Comparison of ENCODE assay signal across 9 cellular contexts in the genomic region with DNA sequence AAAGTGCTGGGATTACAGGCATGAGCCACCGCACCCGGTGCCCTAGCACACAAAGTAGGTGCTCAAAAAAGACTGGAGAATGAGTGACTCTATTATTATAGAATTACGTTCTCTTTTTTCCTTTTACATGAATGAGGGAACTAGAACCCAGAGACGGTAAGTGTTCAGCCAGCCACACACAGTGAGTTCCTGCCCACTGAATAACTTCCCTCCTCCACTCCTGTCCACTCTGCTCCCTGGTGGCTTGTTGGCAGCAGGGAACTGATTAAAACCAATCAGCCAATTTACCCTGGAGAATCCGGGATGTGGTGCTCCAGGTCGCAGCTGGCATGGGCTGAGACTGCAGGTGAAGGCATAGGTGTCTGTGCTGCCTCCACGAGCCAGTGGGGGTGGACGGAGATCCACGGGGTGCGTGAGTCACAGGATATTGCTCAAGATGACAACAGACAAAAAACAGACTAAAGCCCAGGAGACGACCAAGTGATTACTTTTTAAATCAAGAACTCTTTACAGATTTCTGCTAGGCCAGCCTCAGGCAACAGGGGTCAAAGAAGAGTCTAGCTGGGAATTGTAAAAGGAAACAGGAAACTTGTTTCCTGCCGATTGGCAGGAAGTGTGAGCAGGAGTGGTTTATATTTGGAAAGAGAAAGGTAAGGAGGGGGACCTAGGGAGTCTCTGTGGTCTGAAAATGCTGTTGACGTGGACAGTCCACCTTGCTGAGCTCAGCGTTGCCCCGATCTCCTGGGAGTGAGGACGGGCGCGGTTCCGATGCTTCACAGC.
A peak's percentile ranks its signal among the peaks of the same experiment; 100 is the strongest.
DNase-seq lines count a peak whose midpoint lies in the region; ATAC-seq, FAIRE-seq and TF ChIP-seq lines count a peak whose summit lies in the region.
"Had no signal": no experiment of that assay in that cellular context is flagged by ENCODE, and none has a peak within 500 bp of the region (broad histone marks: within the 10 kb centered on the region; RNA-seq: fewer than 3 reads in every experiment).

No MANE protein-coding gene starts in this region.

- POLR2A ChIA-PET in A673 (lab: Charles Lee; ENCODE audit: low non-redundant PET) (no interaction called here), IMR-90 (lab: Charles Lee; ENCODE audit: unreplicated experiment) (no interaction called here)

- H2BK120ac ChIP-seq in IMR-90 (ENCODE audit: low read depth, low read length), result peak overlapping the region; percentile 74

- H3K4me1 ChIP-seq in A673 (ENCODE audit: insufficient read depth, low read length, poor library complexity, severe bottlenecking) (no peaks in the 10 kb centered on the region), IMR-90 (ENCODE audit: control insufficient read depth, insufficient read depth, low read length) (peaks cover 13% of the 10 kb centered on the region), breast epithelium (peaks cover 0 to 7% of the 10 kb centered on the region in 2 donors), left lung (peaks cover 14 to 36% of the 10 kb centered on the region in 2 donors)

- ATAC-seq in IMR-90 (ENCODE audit: low read depth) (peak; percentile 40; the same call in 1 of the 2 replicates), left lung (peak; percentile 75)

- H3K79me1 ChIP-seq in IMR-90 (ENCODE audit: low read depth in 1 of 2, low read length in 2 of 2), result no peaks in the 10 kb centered on the region

- no peak overlapping the region; the same call in 1 of the 2 replicates for H3K23ac ChIP-seq in IMR-90 (ENCODE audit: low read depth, low read length)

- WGBS in IMR-90 (ENCODE audit: extremely low coverage in 2 of 2, insufficient read length in 1 of 2), 2 experiments, result 72% methylated on average over 5 of the region's 19 CpGs; no CpG with 5 or more reads in 1 of the 2 experiments

- H3K4me3 ChIP-seq in A673 (ENCODE audit: low read depth, low read length, poor library complexity, severe bottlenecking) (no peak overlapping the region), IMR-90 (ENCODE audit: insufficient read depth, low read depth, low read length) (no peak overlapping the region), breast epithelium (peak overlapping the region in 1 of 3 donors; percentile 15), left lung (no peak overlapping the region)

- dilution Hi-C loops in IMR-90 (cut with HindIII; ENCODE audit: low sequenced_read_pairs, unreplicated experiment), result no loop called here

- H2BK5ac ChIP-seq in IMR-90 (ENCODE audit: low read depth, low read length, poor library complexity, severe bottlenecking), result no peak overlapping the region

- H2BK20ac ChIP-seq in IMR-90 (ENCODE audit: low read depth, low read length), result no peak overlapping the region; the same call in 1 of the 2 replicates

- TF ChIP-seq RAD21 in IMR-90 (IDR thresholded peaks at IDR 0.05; ENCODE audit: low read length), result no peak

- peak overlapping the region; percentile 57; the same call in 1 of the 2 replicates for H3K18ac ChIP-seq in IMR-90 (ENCODE audit: low read depth, low read length)

- H3K27me3 ChIP-seq in A673 (replicated peaks; ENCODE audit: insufficient read depth, low read depth, low read length, poor library complexity), result no peaks in the 10 kb centered on the region
- H3K27me3 ChIP-seq in IMR-90 (ENCODE audit: control insufficient read depth, insufficient read depth, low read length), result peaks cover 16% of the 10 kb centered on the region
- no peaks in the 10 kb centered on the region for H3K27me3 ChIP-seq in breast epithelium
- H3K27me3 ChIP-seq in left lung, result no peaks in the 10 kb centered on the region

- peak overlapping the region; percentile 47; the same call in 1 of the 2 replicates for H2AK5ac ChIP-seq in IMR-90 (ENCODE audit: low read depth, low read length)

- peak; percentile 17 for FAIRE-seq in urothelium cell line (lab: Jason Lieb, UNC)
- FAIRE-seq: islet of Langerhans had no signal

- no peak overlapping the region for H3K27ac ChIP-seq in A673 (ENCODE audit: low read depth, low read length, poor library complexity, severe bottlenecking)
- H3K27ac ChIP-seq in IMR-90 (ENCODE audit: insufficient read depth, low read length), result peak overlapping the region; percentile 19; the same call in 1 of the 2 replicates
- peak overlapping the region; percentile 60 to 90 for H3K27ac ChIP-seq in breast epithelium
- H3K27ac ChIP-seq in left lung, result peak overlapping the region; percentile 65 to 93

- intact Hi-C loops in A673 (cut with micrococcal nuclease; ENCODE audit: unreplicated experiment) (no loop called here), IMR-90 (cut with micrococcal nuclease) (no loop called here), breast epithelium (cut with DNase I; ENCODE audit: low total_unique reads) (no loop called here), left lung (cut with DNase I) (no loop called here)

- no peak overlapping the region for H3K56ac ChIP-seq in IMR-90 (ENCODE audit: extremely low read depth, insufficient read depth, low read length)

- H2AK9ac ChIP-seq in IMR-90 (replicated peaks; ENCODE audit: low read depth, low read length, poor library complexity), result no peak overlapping the region

- peak overlapping the region; percentile 52 for H3K4ac ChIP-seq in IMR-90 (ENCODE audit: low read depth, low read length)

- H2BK15ac ChIP-seq in IMR-90 (ENCODE audit: low read depth, low read length), result no peak overlapping the region

- H3K14ac ChIP-seq in IMR-90 (replicated peaks; ENCODE audit: low read depth, low read length), result 0 out of 2 replicates have a peak overlapping the region, but pooled peaks have one; percentile 52

- peak overlapping the region in 1 of 2 experiments; percentile 56; a peak in 2 of 4 replicates for H4K8ac ChIP-seq in IMR-90 (ENCODE audit: low read depth in 2 of 2, low read length in 2 of 2)

- no peak overlapping the region for H3K9ac ChIP-seq in IMR-90 (ENCODE audit: low read depth, low read length)

- 0 out of 2 replicates have a peak overlapping the region, but pooled peaks have one; percentile 18 for H3K4me2 ChIP-seq in IMR-90 (ENCODE audit: low read depth, low read length)

- peak overlapping the region; percentile 51; the same call in 1 of the 2 replicates for H4K5ac ChIP-seq in IMR-90 (ENCODE audit: low read depth, low read length)

- no peak for TF ChIP-seq CTCF in A673 (conservative IDR thresholded peaks at IDR 0.05; ENCODE audit: low read depth, low read length)
- TF ChIP-seq CTCF in IMR-90 (conservative IDR thresholded peaks at IDR 0.05; ENCODE audit: low read depth, low read length), result no peak
- TF ChIP-seq CTCF in breast epithelium (IDR thresholded peaks at IDR 0.05), result no peak
- no peak for TF ChIP-seq CTCF in left lung (IDR thresholded peaks at IDR 0.05)

- no TSS peak for BruUV-seq in A673 (replicated peaks; lab: Mats Ljungman, UMichigan)
- BruUV-seq in IMR-90 (replicated peaks; lab: Mats Ljungman, UMichigan), result no TSS peak

- H2AFZ ChIP-seq in IMR-90 (replicated peaks; ENCODE audit: low read length, poor library complexity), result peak overlapping the region; percentile 9

- in situ Hi-C loops in IMR-90 (cut with MboI; ENCODE audit: low sequenced_read_pairs), result no loop called here

- no peaks in the 10 kb centered on the region for H3K36me3 ChIP-seq in A673 (ENCODE audit: insufficient read depth, low read length, poor library complexity, severe bottlenecking)
- no peaks in the 10 kb centered on the region for H3K36me3 ChIP-seq in IMR-90 (ENCODE audit: control insufficient read depth, insufficient read depth, low read length)
- H3K36me3 ChIP-seq in breast epithelium, result no peaks in the 10 kb centered on the region
- H3K36me3 ChIP-seq in left lung, result no peaks in the 10 kb centered on the region

- peaks cover 3% of the 10 kb centered on the region; the same call in 1 of the 2 replicates for H3K9me1 ChIP-seq in IMR-90 (ENCODE audit: insufficient read depth, low read length)

- no peaks in the 10 kb centered on the region for H4K20me1 ChIP-seq in IMR-90 (ENCODE audit: insufficient read depth, low read length)

- TF ChIP-seq POLR2A in IMR-90 (IDR thresholded peaks at IDR 0.05; ENCODE audit: low read depth, low read length) (no peak), breast epithelium (IDR thresholded peaks at IDR 0.05) (no peak)

- CTCF ChIA-PET in A673 (lab: Charles Lee), result no interaction called here
- CTCF ChIA-PET in IMR-90 (lab: Yijun Ruan, JAX), result interaction anchor here (0.7 kb wide), 1 partner anchor 22 kb away, joined by 3 read pairs; no protein-coding TSS in a partner anchor

- H3K9me3 ChIP-seq in A673 (ENCODE audit: low read depth, low read length, poor library complexity, severe bottlenecking), result no peaks in the 10 kb centered on the region
- no peaks in the 10 kb centered on the region for H3K9me3 ChIP-seq in IMR-90 (ENCODE audit: control insufficient read depth, insufficient read depth, low read length)
- H3K9me3 ChIP-seq in breast epithelium, result no peaks in the 10 kb centered on the region
- no peaks in the 10 kb centered on the region for H3K9me3 ChIP-seq in left lung

- peak overlapping the region; percentile 48; the same call in 1 of the 2 replicates for H4K91ac ChIP-seq in IMR-90 (ENCODE audit: insufficient read depth, low read depth, low read length)

- DNase-seq in A673 (ENCODE audit: low spot score), result peak; percentile 65
- peak; percentile 50 for DNase-seq in IMR-90
- peak; percentile 68 to 80 for DNase-seq in breast epithelium (ENCODE audit: low spot score in 2 of 2)
- peak; percentile 65 to 87 for DNase-seq in left lung
- DNase-seq in urothelium cell line (ENCODE audit: low spot score), result peak; percentile 60
- DNase-seq in NCI-H526 (lab: John Stamatoyannopoulos, UW), result no peak
- DNase-seq in NCI-H1930 (lab: John Stamatoyannopoulos, UW), result no peak
- no peak for DNase-seq in cerebellar nuclear complex (lab: John Stamatoyannopoulos, UW)

TF ChIP-seq in IMR-90, 13 proteins besides CTCF, POLR2A, EP300 and RAD21:
- no peak for TF ChIP-seq RCOR1 (IDR thresholded peaks at IDR 0.05; ENCODE audit: insufficient replicate concordance, low read length)
- TF ChIP-seq CEBPB (IDR thresholded peaks at IDR 0.05; ENCODE audit: low read depth, low read length), result peak; percentile 91
- TF ChIP-seq FOS (IDR thresholded peaks at IDR 0.05; ENCODE audit: low read depth, low read length), result peak; percentile 54
- no peak for TF ChIP-seq CHD1 (IDR thresholded peaks at IDR 0.05; ENCODE audit: low read depth, low read length)
- TF ChIP-seq, protein P1, sequence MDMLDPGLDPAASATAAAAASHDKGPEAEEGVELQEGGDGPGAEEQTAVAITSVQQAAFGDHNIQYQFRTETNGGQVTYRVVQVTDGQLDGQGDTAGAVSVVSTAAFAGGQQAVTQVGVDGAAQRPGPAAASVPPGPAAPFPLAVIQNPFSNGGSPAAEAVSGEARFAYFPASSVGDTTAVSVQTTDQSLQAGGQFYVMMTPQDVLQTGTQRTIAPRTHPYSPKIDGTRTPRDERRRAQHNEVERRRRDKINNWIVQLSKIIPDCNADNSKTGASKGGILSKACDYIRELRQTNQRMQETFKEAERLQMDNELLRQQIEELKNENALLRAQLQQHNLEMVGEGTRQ (IDR thresholded peaks at IDR 0.05; ENCODE audit: low read depth, low read length), result peak; percentile 42; the same call in 1 of the 2 replicates
- TF ChIP-seq MXI1 (IDR thresholded peaks at IDR 0.05; ENCODE audit: borderline replicate concordance, low read depth, low read length), result no peak
- TF ChIP-seq NFE2L2 (IDR thresholded peaks at IDR 0.05; ENCODE audit: low read depth, low read length), result no peak
- TF ChIP-seq BHLHE40 (IDR thresholded peaks at IDR 0.05; ENCODE audit: low read depth, low read length), result 0 out of 2 replicates have a peak, but pooled peaks have one; percentile 17

Comparison
In these comparisons a context has a peak if more than half of its experiments do, and no peak if none do; other contexts are left out.
1. DNase-seq: peak in A673 (single experiment), IMR-90 (single experiment), breast epithelium (2 of 2), left lung (2 of 2) and urothelium cell line (single experiment); none in NCI-H526 (0 of 2), NCI-H1930 (0 of 2) and cerebellar nuclear complex (0 of 2).